Comparison of ENCODE assay signal across 16 cellular contexts in the genomic region with DNA sequence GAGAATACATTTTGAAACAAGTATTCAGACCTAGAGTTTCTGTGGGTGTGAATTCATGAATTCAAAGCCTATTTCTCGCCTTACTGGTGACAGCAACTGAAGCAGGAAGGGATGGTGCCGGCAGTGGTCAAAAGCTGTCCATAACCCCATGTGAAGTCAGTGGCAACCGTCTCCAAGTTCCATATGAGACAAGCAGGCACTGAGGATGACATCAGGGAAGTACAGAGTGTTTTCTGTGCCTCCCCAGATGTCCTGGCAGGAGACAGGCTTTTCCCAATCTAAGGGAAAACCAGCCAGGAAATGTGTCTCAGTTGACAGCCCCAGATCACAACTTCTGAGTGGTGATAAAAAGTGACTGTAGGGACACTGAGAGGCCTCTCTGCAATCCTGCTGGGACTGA.
DNase-seq lines count a peak whose midpoint lies in the region; ATAC-seq and TF ChIP-seq lines count a peak whose summit lies in the region.
"Had no signal": no experiment of that assay in that cellular context is flagged by ENCODE, and none has a peak within 500 bp of the region (broad histone marks: within the 10 kb centered on the region; RNA-seq: fewer than 3 reads in every experiment).

No MANE protein-coding gene starts in this region.

- H3K4me2 ChIP-seq in hepatocyte = no peak overlapping the region

- H3K27ac ChIP-seq in hepatocyte = no peak overlapping the region
- H3K27ac ChIP-seq: epithelial cell of prostate, lower lobe of right lung, neutrophil, upper lobe of left lung had no signal

- H3K4me3 ChIP-seq in hepatocyte = no peak overlapping the region
- H3K4me3 ChIP-seq: K562, lower lobe of right lung, upper lobe of left lung had no signal

- WGBS in hepatocyte (ENCODE audit: low lambda C conversion rate, missing lambda C conversion rate) = 86% methylated on average over 3 of the region's 3 CpGs

- no peaks in the 10 kb centered on the region for H3K9me3 Mint-ChIP-seq in activated naive CD8-positive, alpha-beta T cell treated with anti-CD3 and anti-CD28 coated beads, Interleukin-2, amount 50 U/mL, for 24 hours

- H3K27me3 ChIP-seq in hepatocyte = no peaks in the 10 kb centered on the region
- H3K27me3 ChIP-seq: neutrophil, upper lobe of left lung had no signal

- DNase-seq in Right ventricle myocardium inferior (ENCODE audit: missing footprints) (no peak), cardiac septum (ENCODE audit: low spot score) (no peak), hippocampal formation (lab: John Stamatoyannopoulos, UW) (peak; percentile 30 to 76), T1000 (lab: John Stamatoyannopoulos, UW) (no peak), OCI-M1 (lab: John Stamatoyannopoulos, UW) (no peak), hepatocyte (ENCODE audit: low spot score) (no peak)
- no peak for DNase-seq in activated naive CD8-positive, alpha-beta T cell treated with anti-CD3 and anti-CD28 coated beads, Interleukin-2, amount 50 U/mL, for 24 hours
- DNase-seq: AML-193, lower lobe of right lung, NCI-H510A, upper lobe of left lung had no signal

- peak overlapping the region; percentile 43 for H3K27ac Mint-ChIP-seq in activated naive CD8-positive, alpha-beta T cell treated with anti-CD3 and anti-CD28 coated beads, Interleukin-2, amount 50 U/mL, for 24 hours

- no peak overlapping the region for H3K4me3 Mint-ChIP-seq in activated naive CD8-positive, alpha-beta T cell treated with anti-CD3 and anti-CD28 coated beads, Interleukin-2, amount 50 U/mL, for 24 hours

- intact Hi-C loops in Right ventricle myocardium inferior (cut with DNase I) = no loop called here
- intact Hi-C loops in cardiac septum (cut with DNase I) = no loop called here

- H3K36me3 Mint-ChIP-seq in activated naive CD8-positive, alpha-beta T cell treated with anti-CD3 and anti-CD28 coated beads, Interleukin-2, amount 50 U/mL, for 24 hours (ENCODE audit: low read depth) = peaks cover 44% of the 10 kb centered on the region

- H3K4me1 ChIP-seq in hepatocyte (ENCODE audit: insufficient read depth) = no peaks in the 10 kb centered on the region
- H3K4me1 ChIP-seq: upper lobe of left lung had no signal

- no peaks in the 10 kb centered on the region for H3K9me3 ChIP-seq in hepatocyte (ENCODE audit: low read depth)
- H3K9me3 ChIP-seq: lower lobe of right lung, neutrophil, upper lobe of left lung had no signal

- TF ChIP-seq CTCF in hepatocyte (IDR thresholded peaks at IDR 0.05; ENCODE audit: poor library complexity) = no peak

- H3K9me2 ChIP-seq in hepatocyte (replicated peaks; ENCODE audit: insufficient read depth) = no peaks in the 10 kb centered on the region

- no peaks in the 10 kb centered on the region for H4K20me1 ChIP-seq in hepatocyte (ENCODE audit: insufficient read depth, poor library complexity, severe bottlenecking)

- H3K79me2 ChIP-seq in hepatocyte = peaks cover 5% of the 10 kb centered on the region

- ATAC-seq in Right ventricle myocardium inferior (peak; percentile 77), GM21447 (IDR thresholded peaks at IDR 0.05; ENCODE audit: unreplicated experiment) (no peak)
- ATAC-seq in activated naive CD8-positive, alpha-beta T cell treated with anti-CD3 and anti-CD28 coated beads, Interleukin-2, amount 50 U/mL, for 24 hours = no peak
- ATAC-seq: K562, lower lobe of right lung, Panc1 had no signal

- H2AFZ ChIP-seq in hepatocyte = no peak overlapping the region

- H3K36me3 ChIP-seq in hepatocyte (replicated peaks; ENCODE audit: insufficient read depth, low read depth) = no peaks in the 10 kb centered on the region
- H3K36me3 ChIP-seq: lower lobe of right lung, neutrophil, upper lobe of left lung had no signal

- H3K4me1 Mint-ChIP-seq in activated naive CD8-positive, alpha-beta T cell treated with anti-CD3 and anti-CD28 coated beads, Interleukin-2, amount 50 U/mL, for 24 hours = peaks cover 90% of the 10 kb centered on the region

- no peaks in the 10 kb centered on the region for H3K27me3 Mint-ChIP-seq in activated naive CD8-positive, alpha-beta T cell treated with anti-CD3 and anti-CD28 coated beads, Interleukin-2, amount 50 U/mL, for 24 hours

Comparison
In these comparisons a context has a peak if more than half of its experiments do, and no peak if none do; other contexts are left out.
1. DNase-seq: peak in hippocampal formation (2 of 2); none in Right ventricle myocardium inferior (single experiment), cardiac septum (single experiment), activated naive CD8-positive, alpha-beta T cell treated with anti-CD3 and anti-CD28 coated beads, Interleukin-2, amount 50 U/mL, for 24 hours (single experiment), T1000 (single experiment), OCI-M1 (single experiment) and hepatocyte (single experiment).